In genomic region chr1:46465981-46466476, GRCh38 we compare ENCODE assay signal across 9 cellular contexts. TPM values are rescaled to one million over a fixed set of nuclear protein-coding genes. Genes with fewer than 3 reads are reported as not detected.
DNase-seq lines count a peak whose midpoint lies in the region; ATAC-seq, FAIRE-seq and TF ChIP-seq lines count a peak whose summit lies in the region.
"Had no signal": no experiment of that assay in that cellular context is flagged by ENCODE, and none has a peak within 500 bp of the region (broad histone marks: within the 10 kb centered on the region; RNA-seq: fewer than 3 reads in every experiment).

No MANE protein-coding gene starts in this region.

- H4K20me1 ChIP-seq in K562 (replicated peaks; ENCODE audit: control insufficient read depth, insufficient read depth, low read length) = no peaks in the 10 kb centered on the region

- BruUV-seq in K562 (replicated peaks; lab: Mats Ljungman, UMichigan) = no TSS peak

- DNase-seq in cardiac muscle cell (ENCODE audit: low read depth in 1 of 2, low spot score in 1 of 2) (no peak), left ventricle myocardium superior (no peak), K562 (ENCODE audit: extremely low read depth in 1 of 4, low spot score in 3 of 4) (no peak), upper lobe of right lung (no peak), NCI-H1048 (lab: John Stamatoyannopoulos, UW) (no peak), SIG-M5 treated with dmso at 0.1 percent for 504 hours (lab: John Stamatoyannopoulos, UW; ENCODE audit: unreplicated experiment) (no peak)
- no peak for DNase-seq in naive thymus-derived CD4-positive, alpha-beta T cell
- DNase-seq in stimulated activated CD4-positive, alpha-beta T cell treated with anti-CD3 and anti-CD28 coated beads, Interleukin-4, amount 100 ng/mL, for 1 hour = no peak

- no peak for TF ChIP-seq RAD21 in K562 (CRISPR knock-in tag; conservative IDR thresholded peaks at IDR 0.05 in 1 of 2, IDR thresholded peaks at IDR 0.05 in 1 of 2)

- H3K4me3 Mint-ChIP-seq in naive thymus-derived CD4-positive, alpha-beta T cell = peak overlapping the region; percentile 49 to 82 (median 68)

- peak overlapping the region; percentile 50 for H3K4me3 ChIP-seq in cardiac muscle cell
- no peak overlapping the region for H3K4me3 ChIP-seq in K562
- no peak overlapping the region for H3K4me3 ChIP-seq in naive thymus-derived CD4-positive, alpha-beta T cell (ENCODE audit: low read length)
- peak overlapping the region; percentile 58 for H3K4me3 ChIP-seq in upper lobe of right lung

- peaks cover 6 to 14% (median 10%) of the 10 kb centered on the region in 7 donors for H3K4me1 Mint-ChIP-seq in naive thymus-derived CD4-positive, alpha-beta T cell

- no peaks in the 10 kb centered on the region for H3K4me1 ChIP-seq in cardiac muscle cell (ENCODE audit: low read depth)
- peaks cover 12 to 32% of the 10 kb centered on the region in 2 experiments; a peak in 4 of 5 replicates for H3K4me1 ChIP-seq in K562 (replicated peaks in 1 of 2; ENCODE audit: control insufficient read depth in 2 of 2, insufficient read depth in 2 of 2, low read length in 2 of 2)
- peaks cover 0 to 5% of the 10 kb centered on the region in 2 donors for H3K4me1 ChIP-seq in naive thymus-derived CD4-positive, alpha-beta T cell (ENCODE audit: control insufficient read depth in 2 of 2, insufficient read depth in 2 of 2, low read length in 2 of 2)
- peaks cover 5% of the 10 kb centered on the region for H3K4me1 ChIP-seq in upper lobe of right lung

- no peaks in the 10 kb centered on the region for H3K79me2 ChIP-seq in K562 (ENCODE audit: control insufficient read depth, insufficient read depth, low read length)

- WGBS in K562 (ENCODE audit: insufficient coverage, low coverage, missing lambda C conversion rate) = 57% methylated on average over 20 of the region's 20 CpGs

- H3K27ac ChIP-seq in cardiac muscle cell = no peak overlapping the region
- no peak overlapping the region for H3K27ac ChIP-seq in K562 (ENCODE audit: extremely low read depth, low read depth, low read length)
- H3K27ac ChIP-seq in naive thymus-derived CD4-positive, alpha-beta T cell (ENCODE audit: low read depth, low read length) = no peak overlapping the region
- no peak overlapping the region for H3K27ac ChIP-seq in upper lobe of right lung

- POLR2A ChIA-PET in K562 (lab: Yijun Ruan, JAX) = interaction anchor here (0.6 to 0.7 kb wide), 2 partner anchors 254 to 1117 kb away, joined by 3 read pairs; no protein-coding TSS in a partner anchor
- POLR2A ChIA-PET in naive thymus-derived CD4-positive, alpha-beta T cell (lab: Charles Lee) = no interaction called here

- in situ Hi-C loops in K562 (cut with MboI) = no loop called here

- CTCF ChIA-PET in K562 (lab: Yijun Ruan, JAX; ENCODE audit: low intra/inter-chr PET ratio) = no interaction called here
- CTCF ChIA-PET in naive thymus-derived CD4-positive, alpha-beta T cell (lab: Charles Lee) = no interaction called here

- H3K36me3 ChIP-seq in cardiac muscle cell (no peaks in the 10 kb centered on the region), K562 (ENCODE audit: control insufficient read depth, insufficient read depth, low read length) (no peaks in the 10 kb centered on the region), upper lobe of right lung (no peaks in the 10 kb centered on the region)
- H3K36me3 ChIP-seq in naive thymus-derived CD4-positive, alpha-beta T cell (ENCODE audit: control insufficient read depth in 2 of 3, insufficient read depth in 3 of 3, low read length in 3 of 3) = no peaks in the 10 kb centered on the region

- intact Hi-C loops in left ventricle myocardium superior (cut with micrococcal nuclease) (no loop called here), K562 (cut with micrococcal nuclease) (no loop called here), upper lobe of right lung (cut with DNase I) (no loop called here)
- intact Hi-C loops in naive thymus-derived CD4-positive, alpha-beta T cell (cut with micrococcal nuclease) = no loop called here

- no peaks in the 10 kb centered on the region for H3K9me1 ChIP-seq in K562 (ENCODE audit: control insufficient read depth, insufficient read depth, low read length)

- H2AFZ ChIP-seq in K562 (ENCODE audit: low read depth, low read length) = peak overlapping the region; percentile 37; the same call in 1 of the 2 replicates

- H3K9me3 Mint-ChIP-seq in naive thymus-derived CD4-positive, alpha-beta T cell = peaks cover 0 to 2% (median 0%) of the 10 kb centered on the region in 11 donors

- H3K27me3 Mint-ChIP-seq in naive thymus-derived CD4-positive, alpha-beta T cell = peaks cover 38 to 78% (median 56%) of the 10 kb centered on the region in 5 donors

- TF ChIP-seq EP300 in K562 (IDR thresholded peaks at IDR 0.05; ENCODE audit: low read length) = no peak

- peak overlapping the region in 1 of 2 experiments; percentile 24; a peak in 1 of 4 replicates for H3K9ac ChIP-seq in K562 (ENCODE audit: insufficient read depth in 1 of 2, low read depth in 2 of 2, low read length in 2 of 2)

- H3K27ac Mint-ChIP-seq in naive thymus-derived CD4-positive, alpha-beta T cell = peak overlapping the region in 1 of 9 donors; percentile 68

- FAIRE-seq in K562 (lab: Jason Lieb, UNC) = no peak

- H3K4me2 ChIP-seq in K562 (ENCODE audit: insufficient read depth, low read length) = no peak overlapping the region

- H3K27me3 ChIP-seq in cardiac muscle cell (peaks cover 43% of the 10 kb centered on the region), K562 (ENCODE audit: control insufficient read depth in 2 of 2, insufficient read depth in 2 of 2, low read length in 2 of 2) (peaks cover 0 to 8% of the 10 kb centered on the region in 2 experiments; a peak in 2 of 5 replicates), upper lobe of right lung (peaks cover 24% of the 10 kb centered on the region)
- no peaks in the 10 kb centered on the region for H3K27me3 ChIP-seq in naive thymus-derived CD4-positive, alpha-beta T cell (ENCODE audit: control insufficient read depth in 2 of 2, insufficient read depth in 2 of 2, low read length in 2 of 2)

- H3K9me3 ChIP-seq in cardiac muscle cell (ENCODE audit: low read depth) (no peaks in the 10 kb centered on the region), K562 (replicated peaks; ENCODE audit: control insufficient read depth, insufficient read depth, low read depth, low read length) (no peaks in the 10 kb centered on the region), upper lobe of right lung (no peaks in the 10 kb centered on the region)
- H3K9me3 ChIP-seq in naive thymus-derived CD4-positive, alpha-beta T cell (ENCODE audit: control insufficient read depth in 2 of 3, low read length in 3 of 3) = no peaks in the 10 kb centered on the region

- no peak for TF ChIP-seq POLR2A in K562 (conservative IDR thresholded peaks at IDR 0.05)

- ATAC-seq in left ventricle myocardium superior (no peak), K562 (no peak), upper lobe of right lung (no peak)
- no peak for ATAC-seq in naive thymus-derived CD4-positive, alpha-beta T cell

- TF ChIP-seq CTCF in cardiac muscle cell (IDR thresholded peaks at IDR 0.05; ENCODE audit: low read depth, low read length) (no peak), K562 (IDR thresholded peaks at IDR 0.05 in 2 of 3, conservative IDR thresholded peaks at IDR 0.05 in 1 of 3; ENCODE audit: insufficient read depth in 2 of 3, low read depth in 1 of 3, low read length in 3 of 3) (no peak), upper lobe of right lung (IDR thresholded peaks at IDR 0.05) (no peak)

- peaks cover 0 to 3% (median 0%) of the 10 kb centered on the region in 5 donors for H3K36me3 Mint-ChIP-seq in naive thymus-derived CD4-positive, alpha-beta T cell

TF ChIP-seq in K562, 482 proteins besides CTCF, POLR2A, EP300 and RAD21:
- TF ChIP-seq ZNF143 (CRISPR knock-in tag; IDR thresholded peaks at IDR 0.05) = no peak

RNA-seq across cellular contexts. Expression of gene DMBX1, which starts 23.6 kb away (rescaled TPM):
- total RNA-seq in cardiac muscle cell (not detected in 2 replicates), left ventricle myocardium superior (not detected), K562 (2014; rRNA removed) (0.86 and 1.2 TPM in 2 replicates), K562 (2014; rRNA removed; fragmentation: Illumina TruSeq; extraction: Trizol) (0.55 and 0.64 TPM in 2 replicates), K562 (2015; rRNA removed; fragmentation: Illumina TruSeq; extraction: Trizol) (0.79 and 1.0 TPM in 2 replicates), K562 (2021) (2.5 and 3.8 TPM in 2 replicates), upper lobe of right lung (not detected)
- polyA plus RNA-seq in cardiac muscle cell (not detected in 2 replicates), K562 (2011; rRNA removed) (4.3 and 10.7 TPM in 2 replicates), K562 (2014; fragmentation: Illumina TruSeq; extraction: Trizol) (1.6 and 2.4 TPM in 2 replicates), K562 (2014; fragmentation: Nextera tagmentation; extraction: Ambion mirVana) (under 1 TPM; 0.25 to 0.37 TPM), K562 (2014; rRNA removed) (2.3 and 3.4 TPM in 2 replicates)
- total RNA-seq in K562 (2011; cell fraction: chromatin; rRNA removed; ENCODE audit: low replicate concordance) = 5.4 and 9.4 TPM in 2 replicates
- 7.1 and 8.2 TPM in 2 replicates for total RNA-seq in K562 (2011; cell fraction: nucleolus; rRNA removed)
- 7.4 and 7.9 TPM in 2 replicates for total RNA-seq in K562 (2011; cell fraction: nucleoplasm; rRNA removed)
- polyA plus RNA-seq in K562 (2011; cell fraction: cytosol; rRNA removed) = 5.9 and 9.6 TPM in 2 replicates
- polyA plus RNA-seq in K562 (2011; cell fraction: nucleus; rRNA removed) = 16.2 and 16.5 TPM in 2 replicates
- polyA plus RNA-seq in K562 (2012) = 2.5 and 4.8 TPM in 2 replicates
- polyA minus RNA-seq in K562 (2011; rRNA and poly(A)+ RNA removed) = 2.5 and 3.5 TPM in 2 replicates
- 1.7 and 6.7 TPM in 2 replicates for polyA minus RNA-seq in K562 (2011; cell fraction: cytosol; rRNA and poly(A)+ RNA removed)
- polyA minus RNA-seq in K562 (2011; cell fraction: nucleus; rRNA and poly(A)+ RNA removed) = 1.9 and 3.8 TPM in 2 replicates
- total RNA-seq in naive thymus-derived CD4-positive, alpha-beta T cell = not detected
- polyA plus RNA-seq in naive thymus-derived CD4-positive, alpha-beta T cell = not detected
- total RNA-seq: occipital lobe had no signal

Comparison
In these comparisons a context has a peak if more than half of its experiments do, and no peak if none do; other contexts are left out.
1. H3K4me3 ChIP-seq: peak in cardiac muscle cell (single experiment) and upper lobe of right lung (single experiment); none in K562 (single experiment) and naive thymus-derived CD4-positive, alpha-beta T cell (single experiment).